Comparison of ENCODE assay signal across 22 cellular contexts in genomic region chr15:70866982-70867644, GRCh38. TPM values are rescaled to one million over a fixed set of nuclear protein-coding genes. Genes with fewer than 3 reads are reported as not detected.
DNase-seq lines count a peak whose midpoint lies in the region; ATAC-seq, FAIRE-seq and TF ChIP-seq lines count a peak whose summit lies in the region.
"Had no signal": no experiment of that assay in that cellular context is flagged by ENCODE, and none has a peak within 500 bp of the region (broad histone marks: within the 10 kb centered on the region; RNA-seq: fewer than 3 reads in every experiment).

No MANE protein-coding gene starts in this region.

- H3K27ac Mint-ChIP-seq in chondrocyte (ENCODE audit: unreplicated experiment), result no peak overlapping the region
- H3K27ac Mint-ChIP-seq: activated CD4-positive, alpha-beta memory T cell treated with anti-CD3 and anti-CD28 coated beads for 36 hours; naive B cell; stimulated activated naive CD8-positive, alpha-beta T cell treated with anti-CD3 and anti-CD28 coated beads, Interleukin-15, Interleukin-2, amounts not matched to agents 100 ng/mL and 50 ng/mL, for 24 hours had no signal

- peaks cover 25% of the 10 kb centered on the region for H3K4me1 ChIP-seq in HepG2 (ENCODE audit: insufficient read depth, low read length)
- no peaks in the 10 kb centered on the region for H3K4me1 ChIP-seq in right lobe of liver
- H3K4me1 ChIP-seq in sigmoid colon, result peaks cover 0 to 30% (median 10%) of the 10 kb centered on the region in 4 donors

- H3K9ac ChIP-seq in HepG2 (ENCODE audit: insufficient read depth, low read depth, low read length), result no peak overlapping the region
- H3K9ac ChIP-seq: BLaER1 treated with 17β-estradiol and CSF1 and Interleukin-3, amounts not matched to agents 10 nM and 100 nM had no signal

- H3K27me3 ChIP-seq in HepG2 (ENCODE audit: control insufficient read depth in 1 of 2, insufficient read depth in 2 of 2, low read length in 2 of 2), result no peaks in the 10 kb centered on the region; a peak in 1 of 5 replicates
- H3K27me3 ChIP-seq in right lobe of liver, result no peaks in the 10 kb centered on the region
- H3K27me3 ChIP-seq in sigmoid colon, result no peaks in the 10 kb centered on the region
- H3K27me3 ChIP-seq: BLaER1 treated with 17β-estradiol and CSF1 and Interleukin-3, amounts not matched to agents 10 nM and 100 nM; ovary had no signal

- TF ChIP-seq EP300 in HepG2 (IDR thresholded peaks at IDR 0.05; ENCODE audit: low read depth in 2 of 2, low read length in 2 of 2) (no peak), HepG2 (CRISPR knock-in tag; IDR thresholded peaks at IDR 0.05; ENCODE audit: borderline replicate concordance) (no peak), sigmoid colon (IDR thresholded peaks at IDR 0.05) (no peak)

- TF ChIP-seq POLR2A in HepG2 (IDR thresholded peaks at IDR 0.05; ENCODE audit: insufficient read depth in 1 of 2, low read depth in 2 of 2, low read length in 2 of 2) (no peak), right lobe of liver (IDR thresholded peaks at IDR 0.05) (no peak), sigmoid colon (IDR thresholded peaks at IDR 0.05) (no peak)

- WGBS in HepG2 (ENCODE audit: low lambda C conversion rate), result 54% methylated on average over 5 of the region's 5 CpGs
- WGBS in right lobe of liver (ENCODE audit: insufficient coverage, low coverage, low lambda C conversion rate, missing lambda C conversion rate), result 76% methylated on average over 5 of the region's 5 CpGs
- WGBS in sigmoid colon, 2 donors, result 88 to 92% methylated on average over 5 of the region's 5 CpGs

- intact Hi-C loops in HepG2 (cut with micrococcal nuclease; ENCODE audit: unreplicated experiment), result no loop called here
- intact Hi-C loops in right lobe of liver (cut with DNase I), result no loop called here
- intact Hi-C loops in sigmoid colon (cut with DNase I), result no loop called here

- H2AFZ ChIP-seq in HepG2 (ENCODE audit: low read length), result no peak overlapping the region

- H4K20me1 ChIP-seq in HepG2 (ENCODE audit: insufficient read depth, low read length), result no peaks in the 10 kb centered on the region
- H4K20me1 ChIP-seq: BLaER1 treated with 17β-estradiol and CSF1 and Interleukin-3, amounts not matched to agents 10 nM and 100 nM had no signal

- CTCF ChIA-PET in HepG2 (lab: Yijun Ruan, JAX; ENCODE audit: low intra/inter-chr PET ratio, low total read pairs), result no interaction called here

- TF ChIP-seq RAD21 in HepG2 (CRISPR knock-in tag; IDR thresholded peaks at IDR 0.05), result no peak

- peaks cover 52% of the 10 kb centered on the region for H3K4me1 Mint-ChIP-seq in chondrocyte (ENCODE audit: low read depth)
- H3K4me1 Mint-ChIP-seq: naive B cell had no signal

- BruUV-seq in HepG2 (replicated peaks; lab: Mats Ljungman, UMichigan), result no TSS peak

- no peak overlapping the region for H3K4me3 ChIP-seq in HepG2 (replicated peaks in 1 of 3; ENCODE audit: insufficient read depth in 1 of 3, low read depth in 2 of 3, low read length in 3 of 3)
- no peak overlapping the region for H3K4me3 ChIP-seq in right lobe of liver
- no peak overlapping the region for H3K4me3 ChIP-seq in fibroblast of pulmonary artery (replicated peaks; ENCODE audit: low read depth, low read length)
- H3K4me3 ChIP-seq in sigmoid colon, result no peak overlapping the region
- H3K4me3 ChIP-seq: BLaER1 treated with 17β-estradiol and CSF1 and Interleukin-3, amounts not matched to agents 10 nM and 100 nM; ovary; skin epidermis had no signal

- in situ Hi-C loops in HepG2 (cut with HindIII; ENCODE audit: extremely low pct_ligation_motif_present, low pct_unique_long_range_greater_than_20kb), result no loop called here

- H3K27me3 Mint-ChIP-seq in chondrocyte (ENCODE audit: low read depth), result no peaks in the 10 kb centered on the region

- H3K79me2 ChIP-seq in HepG2 (ENCODE audit: insufficient read depth, low read length), result no peaks in the 10 kb centered on the region

- H3K4me2 ChIP-seq in HepG2 (ENCODE audit: low read depth, low read length), result no peak overlapping the region
- H3K4me2 ChIP-seq: BLaER1 treated with 17β-estradiol and CSF1 and Interleukin-3, amounts not matched to agents 10 nM and 100 nM had no signal

- no peak for FAIRE-seq in HepG2 (lab: Jason Lieb, UNC)
- FAIRE-seq: kidney had no signal

- no peak for ATAC-seq in HepG2
- ATAC-seq in right lobe of liver, result no peak

- H3K36me3 ChIP-seq in HepG2 (replicated peaks in 1 of 2; ENCODE audit: control insufficient read depth in 1 of 2, insufficient read depth in 2 of 2, low read length in 2 of 2) (no peaks in the 10 kb centered on the region), right lobe of liver (no peaks in the 10 kb centered on the region), sigmoid colon (no peaks in the 10 kb centered on the region)
- H3K36me3 ChIP-seq: BLaER1 treated with 17β-estradiol and CSF1 and Interleukin-3, amounts not matched to agents 10 nM and 100 nM; ovary had no signal

- TF ChIP-seq CTCF in HepG2 (CRISPR knock-in tag; IDR thresholded peaks at IDR 0.05) (no peak), right lobe of liver (IDR thresholded peaks at IDR 0.05) (no peak), fibroblast of pulmonary artery (IDR thresholded peaks at IDR 0.05; ENCODE audit: low read length, missing control alignments) (no peak), sigmoid colon (IDR thresholded peaks at IDR 0.05) (no peak), chondrocyte (IDR thresholded peaks at IDR 0.05) (no peak)

- POLR2A ChIA-PET in HepG2 (lab: Yijun Ruan, JAX), result no interaction called here

- H3K9me3 Mint-ChIP-seq in chondrocyte (ENCODE audit: low read depth), result no peaks in the 10 kb centered on the region
- H3K9me3 Mint-ChIP-seq: activated CD4-positive, alpha-beta memory T cell treated with anti-CD3 and anti-CD28 coated beads for 36 hours; stimulated activated naive CD8-positive, alpha-beta T cell treated with anti-CD3 and anti-CD28 coated beads, Interleukin-15, Interleukin-2, amounts not matched to agents 100 ng/mL and 50 ng/mL, for 24 hours had no signal

- H3K27ac ChIP-seq in HepG2 (ENCODE audit: extremely low read length, insufficient read depth, low read length) (no peak overlapping the region), right lobe of liver (no peak overlapping the region), sigmoid colon (peak overlapping the region; percentile 7 to 57 (median 46))
- H3K27ac ChIP-seq: BLaER1 treated with 17β-estradiol and CSF1 and Interleukin-3, amounts not matched to agents 10 nM and 100 nM; skin epidermis had no signal

- DNase-seq in HepG2 (ENCODE audit: low spot score) (no peak), right lobe of liver (no peak), fibroblast of pulmonary artery (ENCODE audit: low read depth) (peak; percentile 63), sigmoid colon (no peak), chondrocyte (ENCODE audit: low spot score) (no peak), NCI-H1930 (lab: John Stamatoyannopoulos, UW) (no peak)
- DNase-seq in stimulated activated naive CD4-positive, alpha-beta T cell (lab: John Stamatoyannopoulos, UW), result no peak
- no peak for DNase-seq in activated CD4-positive, CD25-positive, alpha-beta regulatory T cell treated with anti-CD3 and anti-CD28 coated beads, Interleukin-2, amount 50 U/mL, for 72 hours
- DNase-seq: activated CD4-positive, alpha-beta memory T cell treated with anti-CD3 and anti-CD28 coated beads for 36 hours; activated T-cell treated with anti-CD3 and anti-CD28 coated beads for 4 hours; Calu3; kidney; mesendoderm; naive B cell; NCI-H1092; NCI-H2081; NK-92 treated with Interleukin-12 subunit alpha and Interleukin-12 subunit beta, amount 100 ng/mL, for 24 hours; stimulated activated CD4-positive, alpha-beta T cell treated with anti-CD3 and anti-CD28 coated beads, Interleukin-4, amount 100 ng/mL, for 1 hour had no signal

- H3K9me3 ChIP-seq in HepG2 (ENCODE audit: low read length), result no peaks in the 10 kb centered on the region
- no peaks in the 10 kb centered on the region for H3K9me3 ChIP-seq in right lobe of liver
- H3K9me3 ChIP-seq in sigmoid colon, result no peaks in the 10 kb centered on the region
- H3K9me3 ChIP-seq: ovary had no signal

- H3K4me3 Mint-ChIP-seq in chondrocyte (ENCODE audit: unreplicated experiment), result no peak overlapping the region
- H3K4me3 Mint-ChIP-seq: activated CD4-positive, alpha-beta memory T cell treated with anti-CD3 and anti-CD28 coated beads for 36 hours; naive B cell; stimulated activated naive CD8-positive, alpha-beta T cell treated with anti-CD3 and anti-CD28 coated beads, Interleukin-15, Interleukin-2, amounts not matched to agents 100 ng/mL and 50 ng/mL, for 24 hours had no signal

- H3K36me3 Mint-ChIP-seq in chondrocyte (ENCODE audit: low read depth), result no peaks in the 10 kb centered on the region
- H3K36me3 Mint-ChIP-seq: activated CD4-positive, alpha-beta memory T cell treated with anti-CD3 and anti-CD28 coated beads for 36 hours; naive B cell had no signal

RNA-seq across cellular contexts. Expression of gene LARP6, which starts 13.2 kb away (rescaled TPM):
- total RNA-seq in HepG2 (2016; rRNA removed; fragmentation: Illumina TruSeq; extraction: Trizol), result 2.9 and 3.0 TPM in 2 replicates
- total RNA-seq in HepG2 (2016; cell fraction: cytosol; rRNA removed; fragmentation: Illumina TruSeq; extraction: Trizol; ENCODE audit: low read depth), result 7.4 and 9.4 TPM in 2 replicates
- total RNA-seq in HepG2 (2016; cell fraction: insoluble cytoplasmic fraction; rRNA removed; fragmentation: Illumina TruSeq; extraction: Trizol), result 3.1 and 3.9 TPM in 2 replicates
- total RNA-seq in HepG2 (2016; cell fraction: membrane; rRNA removed; fragmentation: Illumina TruSeq; extraction: Trizol), result 5.3 and 6.4 TPM in 2 replicates
- 1.5 and 1.8 TPM in 2 replicates for total RNA-seq in HepG2 (2016; cell fraction: nucleus; rRNA removed; fragmentation: Illumina TruSeq; extraction: Trizol)
- 8.2 and 9.7 TPM in 2 replicates for polyA plus RNA-seq in HepG2 (2011; rRNA removed)
- 6.4 and 8.2 TPM in 2 replicates for polyA plus RNA-seq in HepG2 (2011; cell fraction: cytosol; rRNA removed)
- 4.1 and 4.2 TPM in 2 replicates for polyA plus RNA-seq in HepG2 (2011; cell fraction: nucleus; rRNA removed)
- 11.1 and 11.6 TPM in 2 replicates for polyA plus RNA-seq in HepG2 (2012)
- 11.8 and 12.8 TPM in 2 replicates for polyA plus RNA-seq in HepG2 (2016; cell fraction: cytosol; fragmentation: Illumina TruSeq; extraction: Trizol; ENCODE audit: low read depth)
- polyA plus RNA-seq in HepG2 (2016; cell fraction: insoluble cytoplasmic fraction; fragmentation: Illumina TruSeq; extraction: Trizol; ENCODE audit: low read depth), result 3.1 and 3.3 TPM in 2 replicates
- polyA plus RNA-seq in HepG2 (2016; cell fraction: membrane; fragmentation: Illumina TruSeq; extraction: Trizol; ENCODE audit: low read depth), result 6.5 and 8.6 TPM in 2 replicates
- polyA plus RNA-seq in HepG2 (2016; cell fraction: nucleus; fragmentation: Illumina TruSeq; extraction: Trizol; ENCODE audit: insufficient read depth, low read depth), result 2.3 and 4.2 TPM in 2 replicates
- 5.9 and 25.3 TPM in 2 replicates for polyA minus RNA-seq in HepG2 (2011; rRNA and poly(A)+ RNA removed; ENCODE audit: low replicate concordance)
- 1.8 and 2.5 TPM in 2 replicates for polyA minus RNA-seq in HepG2 (2011; cell fraction: cytosol; rRNA and poly(A)+ RNA removed)
- 2.6 and 3.2 TPM in 2 replicates for polyA minus RNA-seq in HepG2 (2011; cell fraction: nucleus; rRNA and poly(A)+ RNA removed)
- 10 to 100 TPM in 1 of 6 experiments, 1 to 10 TPM in 5; 1.3 to 13.7 (median 4.1) TPM for total RNA-seq in right lobe of liver
- 10 to 100 TPM; 13.7 to 26.6 (median 24.3) TPM for total RNA-seq in sigmoid colon
- 1 to 10 TPM; 1.2 to 6.6 (median 3.6) TPM for polyA plus RNA-seq in sigmoid colon
- total RNA-seq in chondrocyte, result 79.4 to 138 TPM (median 135 TPM) in 3 replicates

RNA-seq across cellular contexts. Expression of gene THAP10, which starts 25.1 kb away (rescaled TPM):
- total RNA-seq in HepG2 (2016; rRNA removed; fragmentation: Illumina TruSeq; extraction: Trizol) (0.64 and 0.66 TPM in 2 replicates), right lobe of liver (1 to 10 TPM in 5 of 6 experiments, under 1 TPM in 1; 0.83 to 2.8 (median 1.4) TPM), sigmoid colon (1 to 10 TPM; 1.1 to 3.6 (median 2.7) TPM), chondrocyte (1.8 to 2.3 TPM (median 2.2 TPM) in 3 replicates)
- 0.79 TPM in 1 of 2 replicates, not detected in the other for total RNA-seq in HepG2 (2016; cell fraction: cytosol; rRNA removed; fragmentation: Illumina TruSeq; extraction: Trizol; ENCODE audit: low read depth)
- total RNA-seq in HepG2 (2016; cell fraction: insoluble cytoplasmic fraction; rRNA removed; fragmentation: Illumina TruSeq; extraction: Trizol), result 0.61 and 1.1 TPM in 2 replicates
- total RNA-seq in HepG2 (2016; cell fraction: membrane; rRNA removed; fragmentation: Illumina TruSeq; extraction: Trizol), result 0.37 and 0.52 TPM in 2 replicates
- total RNA-seq in HepG2 (2016; cell fraction: nucleus; rRNA removed; fragmentation: Illumina TruSeq; extraction: Trizol), result 0.56 and 0.84 TPM in 2 replicates
- polyA plus RNA-seq in HepG2 (2011; rRNA removed) (0.46 and 0.69 TPM in 2 replicates), sigmoid colon (1 to 10 TPM; 1.9 to 2.5 (median 2.4) TPM)
- polyA plus RNA-seq in HepG2 (2011; cell fraction: cytosol; rRNA removed), result 0.51 and 0.56 TPM in 2 replicates
- polyA plus RNA-seq in HepG2 (2011; cell fraction: nucleus; rRNA removed), result 0.68 and 0.69 TPM in 2 replicates
- 1.1 and 1.4 TPM in 2 replicates for polyA plus RNA-seq in HepG2 (2012)
- polyA plus RNA-seq in HepG2 (2016; cell fraction: cytosol; fragmentation: Illumina TruSeq; extraction: Trizol; ENCODE audit: low read depth), result 0.17 and 0.35 TPM in 2 replicates
- 1.3 and 1.6 TPM in 2 replicates for polyA plus RNA-seq in HepG2 (2016; cell fraction: insoluble cytoplasmic fraction; fragmentation: Illumina TruSeq; extraction: Trizol; ENCODE audit: low read depth)
- polyA plus RNA-seq in HepG2 (2016; cell fraction: membrane; fragmentation: Illumina TruSeq; extraction: Trizol; ENCODE audit: low read depth), result 0.53 and 0.68 TPM in 2 replicates
- polyA plus RNA-seq in HepG2 (2016; cell fraction: nucleus; fragmentation: Illumina TruSeq; extraction: Trizol; ENCODE audit: insufficient read depth, low read depth), result 0.99 and 1.2 TPM in 2 replicates
- polyA minus RNA-seq in HepG2 (2011; rRNA and poly(A)+ RNA removed; ENCODE audit: low replicate concordance), result 0.36 and 0.82 TPM in 2 replicates
- 0.40 and 0.62 TPM in 2 replicates for polyA minus RNA-seq in HepG2 (2011; cell fraction: cytosol; rRNA and poly(A)+ RNA removed)
- 0.25 and 0.64 TPM in 2 replicates for polyA minus RNA-seq in HepG2 (2011; cell fraction: nucleus; rRNA and poly(A)+ RNA removed)

RNA-seq across cellular contexts. Expression of gene LRRC49, which starts 25.5 kb away (rescaled TPM):
- total RNA-seq in HepG2 (2016; rRNA removed; fragmentation: Illumina TruSeq; extraction: Trizol) (1.00 and 2.0 TPM in 2 replicates), right lobe of liver (under 1 TPM; 0.25 to 0.79 (median 0.57) TPM), sigmoid colon (10 to 100 TPM; 10.3 to 20.2 (median 12.6) TPM), chondrocyte (4.9 to 8.8 TPM (median 6.4 TPM) in 3 replicates)
- total RNA-seq in HepG2 (2016; cell fraction: cytosol; rRNA removed; fragmentation: Illumina TruSeq; extraction: Trizol; ENCODE audit: low read depth), result 0.35 and 0.51 TPM in 2 replicates
- total RNA-seq in HepG2 (2016; cell fraction: insoluble cytoplasmic fraction; rRNA removed; fragmentation: Illumina TruSeq; extraction: Trizol), result 1.4 and 1.6 TPM in 2 replicates
- total RNA-seq in HepG2 (2016; cell fraction: membrane; rRNA removed; fragmentation: Illumina TruSeq; extraction: Trizol), result 1.1 and 1.3 TPM in 2 replicates
- total RNA-seq in HepG2 (2016; cell fraction: nucleus; rRNA removed; fragmentation: Illumina TruSeq; extraction: Trizol), result 2.0 and 3.1 TPM in 2 replicates
- polyA plus RNA-seq in HepG2 (2011; rRNA removed) (0.42 and 0.57 TPM in 2 replicates), sigmoid colon (10 to 100 TPM in 1 of 3 donors, 1 to 10 TPM in 2; 1.6 to 10.2 (median 3.0) TPM)
- 0.11 and 0.23 TPM in 2 replicates for polyA plus RNA-seq in HepG2 (2011; cell fraction: cytosol; rRNA removed)
- 0.19 and 0.45 TPM in 2 replicates for polyA plus RNA-seq in HepG2 (2011; cell fraction: nucleus; rRNA removed)
- polyA plus RNA-seq in HepG2 (2012), result 0.51 and 1.1 TPM in 2 replicates
- polyA plus RNA-seq in HepG2 (2016; cell fraction: cytosol; fragmentation: Illumina TruSeq; extraction: Trizol; ENCODE audit: low read depth), result 0.29 and 0.34 TPM in 2 replicates
- 0.80 and 0.97 TPM in 2 replicates for polyA plus RNA-seq in HepG2 (2016; cell fraction: insoluble cytoplasmic fraction; fragmentation: Illumina TruSeq; extraction: Trizol; ENCODE audit: low read depth)
- polyA plus RNA-seq in HepG2 (2016; cell fraction: membrane; fragmentation: Illumina TruSeq; extraction: Trizol; ENCODE audit: low read depth), result 0.23 and 0.52 TPM in 2 replicates
- polyA plus RNA-seq in HepG2 (2016; cell fraction: nucleus; fragmentation: Illumina TruSeq; extraction: Trizol; ENCODE audit: insufficient read depth, low read depth), result 0.44 and 2.6 TPM in 2 replicates
- polyA minus RNA-seq in HepG2 (2011; rRNA and poly(A)+ RNA removed; ENCODE audit: low replicate concordance), result 1.3 and 6.6 TPM in 2 replicates
- polyA minus RNA-seq in HepG2 (2011; cell fraction: cytosol; rRNA and poly(A)+ RNA removed), result not detected in 2 replicates
- 2.7 TPM in 2 replicates for polyA minus RNA-seq in HepG2 (2011; cell fraction: nucleus; rRNA and poly(A)+ RNA removed)

Comparison
In these comparisons a context has a peak if more than half of its experiments do, and no peak if none do; other contexts are left out.
1. H3K27ac ChIP-seq: peak in sigmoid colon (4 of 4); none in HepG2 (single experiment) and right lobe of liver (0 of 3).